In the genomic region with DNA sequence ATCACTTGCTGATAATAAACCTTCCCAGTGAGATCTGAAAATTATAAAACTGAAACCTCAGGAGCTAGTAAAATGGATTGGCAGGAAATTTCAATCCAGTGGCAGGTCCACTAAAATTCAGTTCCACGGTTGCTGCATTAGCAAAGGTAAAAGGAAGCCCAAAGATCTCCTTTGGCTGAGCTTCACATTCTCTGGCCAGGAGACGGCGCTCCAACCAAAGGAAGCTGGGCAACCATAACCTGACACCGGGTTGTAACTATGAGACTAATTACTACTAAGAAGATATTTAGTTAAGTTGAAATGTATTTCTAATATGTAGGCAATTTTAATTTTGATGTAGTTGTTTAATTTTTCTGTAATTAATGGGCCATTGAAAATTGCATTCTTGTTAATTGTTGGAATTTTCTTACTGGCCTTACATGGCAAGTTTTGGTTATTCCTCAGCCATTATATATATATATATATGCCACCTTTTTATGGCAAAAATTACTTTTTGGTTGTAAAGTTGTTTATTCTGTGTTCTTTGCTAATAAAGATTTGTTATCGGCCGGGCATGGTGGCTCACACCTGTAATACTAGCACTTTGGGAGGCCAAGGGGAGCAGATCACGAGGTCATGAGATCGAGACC, we compare ENCODE assay signal across 8 cellular contexts. TPM values are rescaled to one million over a fixed set of nuclear protein-coding genes. Genes with fewer than 3 reads are reported as not detected.
A peak's percentile ranks its signal among the peaks of the same experiment; 100 is the strongest.
DNase-seq lines count a peak whose midpoint lies in the region; ATAC-seq lines count a peak whose summit lies in the region.

No MANE protein-coding gene starts in this region.

- DNase-seq in activated CD4-positive, alpha-beta T cell treated with anti-CD3 and anti-CD28 coated beads for 24 hours (ENCODE audit: low read depth in 2 of 2) = peak; percentile 23 to 34
- DNase-seq in activated CD4-positive, alpha-beta T cell treated with anti-CD3 and anti-CD28 coated beads for 1 hour = no peak
- DNase-seq in NCI-H187 (lab: John Stamatoyannopoulos, UW) = peak; percentile 6 to 10
- peak in 2 of 3 experiments; percentile 6 to 16 for DNase-seq in activated CD8-positive, alpha-beta memory T cell treated with anti-CD3 and anti-CD28 coated beads for 48 hours (ENCODE audit: low read depth in 2 of 3, low spot score in 2 of 3)
- peak; percentile 16 for DNase-seq in germinal center (ENCODE audit: low spot score)
- peak; percentile 12 to 32 for DNase-seq in stimulated activated CD4-positive, alpha-beta T cell treated with anti-CD3 and anti-CD28 coated beads, Interleukin-1b, Interleukin-23, amount 100 ng/mL, for 4 hours (ENCODE audit: low read depth in 2 of 2)
- DNase-seq in GM19240 (ENCODE audit: insufficient read length, low spot score) = no peak
- DNase-seq in aorta = no peak

- H3K4me3 ChIP-seq in aorta (ENCODE audit: low read length in 2 of 2) = no peak overlapping the region

- no peak for ATAC-seq in aorta (ENCODE audit: low FRiP score)

- H3K4me1 ChIP-seq in aorta (ENCODE audit: control insufficient read depth in 1 of 2, insufficient read depth in 2 of 2, low read length in 2 of 2) = no peaks in the 10 kb centered on the region

- H3K27ac ChIP-seq in aorta (ENCODE audit: low read depth in 1 of 2, low read length in 2 of 2) = no peak overlapping the region

- no peaks in the 10 kb centered on the region for H3K36me3 ChIP-seq in aorta (ENCODE audit: control insufficient read depth in 1 of 2, insufficient read depth in 2 of 2, low read length in 1 of 2)

- peaks cover 0 to 2% of the 10 kb centered on the region in 2 donors for H3K27me3 ChIP-seq in aorta (ENCODE audit: control insufficient read depth in 1 of 2, insufficient read depth in 2 of 2, low read length in 1 of 2)

- intact Hi-C loops in aorta (cut with DNase I) = no loop called here

- no peaks in the 10 kb centered on the region for H3K9me3 ChIP-seq in aorta (ENCODE audit: control insufficient read depth, low read length)

- 53 to 65% methylated on average over 8 of the region's 8 CpGs for WGBS in aorta, 2 donors

RNA-seq across cellular contexts. Expression of a gene that starts 17.0 kb away (rescaled TPM):
- total RNA-seq in aorta = not detected
- polyA plus RNA-seq in aorta = not detected

RNA-seq across cellular contexts. Expression of a gene that starts 27.4 kb away (rescaled TPM):
- total RNA-seq in aorta = not detected
- not detected for polyA plus RNA-seq in aorta

Comparison
In these comparisons a context has a peak if more than half of its experiments do, and no peak if none do; other contexts are left out.
1. DNase-seq: peak in activated CD4-positive, alpha-beta T cell treated with anti-CD3 and anti-CD28 coated beads for 24 hours (2 of 2), NCI-H187 (2 of 2), activated CD8-positive, alpha-beta memory T cell treated with anti-CD3 and anti-CD28 coated beads for 48 hours (2 of 3), germinal center (single experiment) and stimulated activated CD4-positive, alpha-beta T cell treated with anti-CD3 and anti-CD28 coated beads, Interleukin-1b, Interleukin-23, amount 100 ng/mL, for 4 hours (2 of 2); none in activated CD4-positive, alpha-beta T cell treated with anti-CD3 and anti-CD28 coated beads for 1 hour (single experiment), GM19240 (single experiment) and aorta (0 of 2).